10 cellular contexts compared by ENCODE assay signal in genomic region chr21:34968414-34969333, GRCh38.
DNase-seq lines count a peak whose midpoint lies in the region; ATAC-seq and TF ChIP-seq lines count a peak whose summit lies in the region.
"Had no signal": no experiment of that assay in that cellular context is flagged by ENCODE, and none has a peak within 500 bp of the region (broad histone marks: within the 10 kb centered on the region; RNA-seq: fewer than 3 reads in every experiment).

No MANE protein-coding gene starts in this region.

- CTCF ChIA-PET in CD4-positive, alpha-beta T cell (lab: Charles Lee), result interaction anchor here (1.0 to 2.6 kb wide), 6 partner anchors 12 to 79 kb away, joined by 3 to 6 read pairs (median 4); no protein-coding TSS in a partner anchor
- CTCF ChIA-PET in activated CD4-positive, alpha-beta T cell treated with anti-CD3 and anti-CD28 coated beads, Interleukin-2, amount 10 ng/mL, durations not matched to agents 7 days and 5 days (lab: Charles Lee), result interaction anchor here (0.6 to 1.2 kb wide), 2 partner anchors 18 to 20 kb away, joined by 3 read pairs; no protein-coding TSS in a partner anchor
- CTCF ChIA-PET in HEK293T (lab: Yijun Ruan, JAX), result interaction anchor here (0.6 kb wide), 1 partner anchor 34 kb away, joined by 3 read pairs; no protein-coding TSS in a partner anchor

- peak in 2 of 10 experiments; percentile 16 to 20 for DNase-seq in CD4-positive, alpha-beta T cell
- no peak for DNase-seq in activated CD4-positive, alpha-beta T cell treated with anti-CD3 and anti-CD28 coated beads, Interleukin-2, amount 10 ng/mL, durations not matched to agents 7 days and 5 days
- DNase-seq in effector memory CD8-positive, alpha-beta T cell, result no peak
- DNase-seq in HEK293T (ENCODE audit: extremely low spot score), result no peak
- DNase-seq: NCI-H1930 had no signal

- H3K27ac Mint-ChIP-seq in CD4-positive, alpha-beta T cell, result peak overlapping the region; percentile 86
- H3K27ac Mint-ChIP-seq in IgD-negative memory B cell, result peak overlapping the region in 2 of 3 donors; percentile 33 to 53
- peak overlapping the region; percentile 80 for H3K27ac Mint-ChIP-seq in activated CD4-positive, alpha-beta T cell treated with anti-CD3 and anti-CD28 coated beads, Interleukin-2, amount 10 ng/mL, durations not matched to agents 7 days and 5 days
- H3K27ac Mint-ChIP-seq in effector memory CD8-positive, alpha-beta T cell, result peak overlapping the region; percentile 16 to 85

- no peaks in the 10 kb centered on the region for H3K27me3 ChIP-seq in CD4-positive, alpha-beta T cell (ENCODE audit: control insufficient read depth, insufficient read depth, low read length)
- H3K27me3 ChIP-seq: BLaER1 treated with 17β-estradiol and CSF1 and Interleukin-3, amounts not matched to agents 10 nM and 100 nM had no signal

- no peaks in the 10 kb centered on the region for H3K9me3 Mint-ChIP-seq in CD4-positive, alpha-beta T cell
- no peaks in the 10 kb centered on the region for H3K9me3 Mint-ChIP-seq in IgD-negative memory B cell
- peaks cover 4% of the 10 kb centered on the region for H3K9me3 Mint-ChIP-seq in activated CD4-positive, alpha-beta T cell treated with anti-CD3 and anti-CD28 coated beads, Interleukin-2, amount 10 ng/mL, durations not matched to agents 7 days and 5 days
- no peaks in the 10 kb centered on the region for H3K9me3 Mint-ChIP-seq in effector memory CD8-positive, alpha-beta T cell

- TF ChIP-seq CTCF in CD4-positive, alpha-beta T cell (IDR thresholded peaks at IDR 0.05), result no peak

- peak; percentile 56 for ATAC-seq in CD4-positive, alpha-beta T cell (ENCODE audit: poor library complexity)
- ATAC-seq in effector memory CD8-positive, alpha-beta T cell (replicated peaks), result peak; percentile 29
- ATAC-seq in HG02763 (IDR thresholded peaks at IDR 0.05; ENCODE audit: unreplicated experiment), result no peak
- no peak for ATAC-seq in GM19463 (IDR thresholded peaks at IDR 0.05; ENCODE audit: unreplicated experiment)
- no peak for ATAC-seq in HG03378 (IDR thresholded peaks at IDR 0.05; ENCODE audit: unreplicated experiment)

- no peaks in the 10 kb centered on the region for H3K27me3 Mint-ChIP-seq in CD4-positive, alpha-beta T cell
- H3K27me3 Mint-ChIP-seq in IgD-negative memory B cell, result no peaks in the 10 kb centered on the region
- H3K27me3 Mint-ChIP-seq in activated CD4-positive, alpha-beta T cell treated with anti-CD3 and anti-CD28 coated beads, Interleukin-2, amount 10 ng/mL, durations not matched to agents 7 days and 5 days, result peaks cover 15% of the 10 kb centered on the region
- H3K27me3 Mint-ChIP-seq in effector memory CD8-positive, alpha-beta T cell, result no peaks in the 10 kb centered on the region

- no peaks in the 10 kb centered on the region for H3K9me3 ChIP-seq in CD4-positive, alpha-beta T cell (ENCODE audit: control insufficient read depth, low read length)
- H3K9me3 ChIP-seq: BLaER1 treated with 17β-estradiol and CSF1 and Interleukin-3, amounts not matched to agents 10 nM and 100 nM had no signal

- peaks cover 95% of the 10 kb centered on the region for H3K4me1 Mint-ChIP-seq in CD4-positive, alpha-beta T cell (ENCODE audit: low read depth)
- H3K4me1 Mint-ChIP-seq in IgD-negative memory B cell, result peaks cover 23 to 40% (median 27%) of the 10 kb centered on the region in 3 donors
- H3K4me1 Mint-ChIP-seq in activated CD4-positive, alpha-beta T cell treated with anti-CD3 and anti-CD28 coated beads, Interleukin-2, amount 10 ng/mL, durations not matched to agents 7 days and 5 days, result peaks cover 89% of the 10 kb centered on the region
- peaks cover 83 to 88% of the 10 kb centered on the region in 2 donors for H3K4me1 Mint-ChIP-seq in effector memory CD8-positive, alpha-beta T cell (ENCODE audit: low read depth in 2 of 2)

- intact Hi-C loops in CD4-positive, alpha-beta T cell (cut with DNase I, micrococcal nuclease), result loop anchor here in 1 of 2 experiments (2.0 to 5.0 kb wide), 3 partner anchors 16 to 76 kb away; no protein-coding TSS in a partner anchor

- H3K4me3 Mint-ChIP-seq in CD4-positive, alpha-beta T cell, result peak overlapping the region; percentile 68
- H3K4me3 Mint-ChIP-seq in IgD-negative memory B cell, result peak overlapping the region in 2 of 4 donors; percentile 53 to 78
- peak overlapping the region; percentile 35 for H3K4me3 Mint-ChIP-seq in activated CD4-positive, alpha-beta T cell treated with anti-CD3 and anti-CD28 coated beads, Interleukin-2, amount 10 ng/mL, durations not matched to agents 7 days and 5 days
- H3K4me3 Mint-ChIP-seq in effector memory CD8-positive, alpha-beta T cell, result peak overlapping the region; percentile 58 to 66

- POLR2A ChIA-PET in CD4-positive, alpha-beta T cell (lab: Charles Lee), result interaction anchor here (0.6 to 3.0 kb wide), 4 partner anchors 11 to 34 kb away, joined by 3 to 12 read pairs (median 5); no protein-coding TSS in a partner anchor
- POLR2A ChIA-PET in activated CD4-positive, alpha-beta T cell treated with anti-CD3 and anti-CD28 coated beads, Interleukin-2, amount 10 ng/mL, durations not matched to agents 7 days and 5 days (lab: Charles Lee), result no interaction called here
- POLR2A ChIA-PET in HEK293T (lab: Yijun Ruan, JAX), result no interaction called here

- H3K36me3 Mint-ChIP-seq in CD4-positive, alpha-beta T cell (ENCODE audit: low read depth), result peaks cover 52% of the 10 kb centered on the region
- peaks cover 18% of the 10 kb centered on the region for H3K36me3 Mint-ChIP-seq in IgD-negative memory B cell
- H3K36me3 Mint-ChIP-seq in activated CD4-positive, alpha-beta T cell treated with anti-CD3 and anti-CD28 coated beads, Interleukin-2, amount 10 ng/mL, durations not matched to agents 7 days and 5 days (ENCODE audit: low read depth), result peaks cover 67% of the 10 kb centered on the region
- peaks cover 22% of the 10 kb centered on the region for H3K36me3 Mint-ChIP-seq in effector memory CD8-positive, alpha-beta T cell (ENCODE audit: insufficient read depth)

- H3K27ac ChIP-seq in CD4-positive, alpha-beta T cell (ENCODE audit: low read depth, low read length), result peak overlapping the region; percentile 32

TF ChIP-seq in HEK293T, 16 proteins besides CTCF, POLR2A, EP300 and RAD21:
- TF ChIP-seq NFRKB (IDR thresholded peaks at IDR 0.05) (no peak), ZNF384 (IDR thresholded peaks at IDR 0.05) (no peak), FOXA1 (IDR thresholded peaks at IDR 0.05) (no peak), CTBP1 (IDR thresholded peaks at IDR 0.05; ENCODE audit: borderline replicate concordance) (no peak)

Comparison
In these comparisons a context has a peak if more than half of its experiments do, and no peak if none do; other contexts are left out.
1. ATAC-seq: peak in CD4-positive, alpha-beta T cell (single experiment) and effector memory CD8-positive, alpha-beta T cell (single experiment); none in HG02763 (single experiment), GM19463 (single experiment) and HG03378 (single experiment).
2. Peak in every context shown above with its lines, with median percentiles within 50 percentile points of each other: H3K27ac Mint-ChIP-seq.